5 cellular contexts compared by ENCODE assay signal in the genomic region with DNA sequence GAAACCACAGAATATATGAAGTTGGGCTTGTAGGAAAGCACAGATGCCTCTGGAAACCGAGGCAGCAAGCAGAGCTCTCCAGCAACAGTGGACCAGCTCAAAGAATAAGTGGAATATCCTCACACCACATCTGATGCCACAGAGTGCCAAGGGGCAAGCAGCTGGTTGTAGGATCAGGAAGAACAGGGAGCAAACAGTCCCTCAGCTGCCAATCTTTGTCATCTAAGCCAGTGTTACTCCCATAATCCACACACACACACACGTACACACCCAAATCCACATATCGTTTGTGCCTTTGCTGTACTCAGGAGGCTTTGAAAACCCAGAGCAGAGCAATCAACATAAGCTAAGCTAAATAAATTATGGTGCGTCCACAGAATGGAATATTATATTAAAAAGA.
"Had no signal": no experiment of that assay in that cellular context is flagged by ENCODE, and none has a peak within 500 bp of the region (broad histone marks: within the 10 kb centered on the region; RNA-seq: fewer than 3 reads in every experiment).

No MANE protein-coding gene starts in this region.

- DNase-seq: IMR-90 had no signal

- ATAC-seq: HepG2, K562 had no signal

- H3K27ac ChIP-seq: HL-60 had no signal

- H3K36me3 Mint-ChIP-seq: IgD-negative memory B cell had no signal

- H3K27ac Mint-ChIP-seq: IgD-negative memory B cell had no signal

- H3K27me3 Mint-ChIP-seq: IgD-negative memory B cell had no signal

- H3K4me3 ChIP-seq: K562 had no signal

- H3K4me3 Mint-ChIP-seq: IgD-negative memory B cell had no signal

- H3K9me3 Mint-ChIP-seq: IgD-negative memory B cell had no signal
